In the genomic region with DNA sequence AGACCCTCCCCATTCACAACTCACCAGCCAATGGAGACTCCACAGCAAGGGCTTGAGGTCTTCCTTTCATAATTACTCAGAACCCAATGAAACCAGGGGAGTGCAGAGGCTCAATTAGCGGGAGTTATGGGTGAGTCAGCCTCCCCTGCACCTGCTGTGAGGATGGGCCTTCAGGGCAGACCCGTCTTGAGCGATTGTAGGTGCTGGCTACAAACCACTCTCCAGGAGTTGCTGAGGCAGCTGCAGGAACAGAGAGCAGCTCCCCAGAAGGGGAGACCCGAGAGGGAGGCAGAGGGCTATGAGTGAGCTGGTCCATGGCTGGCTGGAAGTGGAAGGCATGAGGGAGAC, we compare ENCODE assay signal across 18 cellular contexts. TPM values are rescaled to one million over a fixed set of nuclear protein-coding genes. Genes with fewer than 3 reads are reported as not detected.
DNase-seq lines count a peak whose midpoint lies in the region; ATAC-seq and TF ChIP-seq lines count a peak whose summit lies in the region.
"Had no signal": no experiment of that assay in that cellular context is flagged by ENCODE, and none has a peak within 500 bp of the region (broad histone marks: within the 10 kb centered on the region; RNA-seq: fewer than 3 reads in every experiment).

No MANE protein-coding gene starts in this region.

- no peak for TF ChIP-seq CTCF in KMS-11 (conservative IDR thresholded peaks at IDR 0.05; ENCODE audit: low read depth, low read length)

- H3K9me3 Mint-ChIP-seq in activated T-helper 17 cell treated with anti-CD3 and anti-CD28 coated beads, Interleukin-2, amount 50 U/mL, for 72 hours, result no peaks in the 10 kb centered on the region
- no peaks in the 10 kb centered on the region for H3K9me3 Mint-ChIP-seq in CD4-positive, alpha-beta memory T cell
- H3K9me3 Mint-ChIP-seq: CD8-positive, alpha-beta T cell; H9 had no signal

- no peaks in the 10 kb centered on the region for H3K36me3 ChIP-seq in KMS-11 (ENCODE audit: insufficient read depth)
- no peaks in the 10 kb centered on the region for H3K36me3 ChIP-seq in CD4-positive, alpha-beta memory T cell (ENCODE audit: insufficient read depth, low read length)
- H3K36me3 ChIP-seq: SJSA1, tibial artery had no signal

- peak overlapping the region; percentile 5; the same call in 1 of the 2 replicates for H3K9ac ChIP-seq in KMS-11

- no peaks in the 10 kb centered on the region for H3K79me2 ChIP-seq in KMS-11 (ENCODE audit: insufficient read depth, low read depth)

- no peak overlapping the region for H3K4me3 ChIP-seq in KMS-11 (IDR thresholded peaks at IDR 0.05; ENCODE audit: insufficient read depth, low read depth, low read length)
- H3K4me3 ChIP-seq in CD4-positive, alpha-beta memory T cell (ENCODE audit: low read length in 2 of 2), result no peak overlapping the region
- H3K4me3 ChIP-seq: SJSA1, tibial artery had no signal

- H3K27me3 ChIP-seq in KMS-11 (ENCODE audit: insufficient read depth, low read depth), result no peaks in the 10 kb centered on the region
- H3K27me3 ChIP-seq in CD4-positive, alpha-beta memory T cell (ENCODE audit: insufficient read depth, low read length), result no peaks in the 10 kb centered on the region
- H3K27me3 ChIP-seq: SJSA1 had no signal

- CTCF ChIA-PET in CD4-positive, alpha-beta memory T cell (lab: Charles Lee; ENCODE audit: partially characterized antibody), result interaction anchor here (1.3 kb wide), 1 partner anchor 10 kb away, joined by 8 read pairs; no protein-coding TSS in a partner anchor

- peak overlapping the region; percentile 50 for H3K27ac ChIP-seq in KMS-11
- H3K27ac ChIP-seq in CD4-positive, alpha-beta memory T cell (ENCODE audit: low read depth, low read length), result no peak overlapping the region
- H3K27ac ChIP-seq: SJSA1, tibial artery had no signal

- H3K4me3 Mint-ChIP-seq in activated T-helper 17 cell treated with anti-CD3 and anti-CD28 coated beads, Interleukin-2, amount 50 U/mL, for 72 hours, result no peak overlapping the region
- H3K4me3 Mint-ChIP-seq in CD4-positive, alpha-beta memory T cell, result no peak overlapping the region
- H3K4me3 Mint-ChIP-seq: CD8-positive, alpha-beta T cell; H9; naive B cell had no signal

- intact Hi-C loops in CD4-positive, alpha-beta memory T cell (cut with micrococcal nuclease), result no loop called here

- peaks cover 24% of the 10 kb centered on the region for H3K27me3 Mint-ChIP-seq in activated T-helper 17 cell treated with anti-CD3 and anti-CD28 coated beads, Interleukin-2, amount 50 U/mL, for 72 hours
- peaks cover 16 to 28% of the 10 kb centered on the region in 2 donors for H3K27me3 Mint-ChIP-seq in CD4-positive, alpha-beta memory T cell

- H3K27ac Mint-ChIP-seq in activated T-helper 17 cell treated with anti-CD3 and anti-CD28 coated beads, Interleukin-2, amount 50 U/mL, for 72 hours, result no peak overlapping the region
- H3K27ac Mint-ChIP-seq in CD4-positive, alpha-beta memory T cell, result no peak overlapping the region
- H3K27ac Mint-ChIP-seq: CD8-positive, alpha-beta T cell; naive B cell had no signal

- no peaks in the 10 kb centered on the region for H3K9me3 ChIP-seq in CD4-positive, alpha-beta memory T cell (ENCODE audit: control insufficient read depth in 1 of 2, low read length in 2 of 2)
- H3K9me3 ChIP-seq: SJSA1, tibial artery had no signal

- peak; percentile 24 for ATAC-seq in activated T-helper 17 cell treated with anti-CD3 and anti-CD28 coated beads, Interleukin-2, amount 50 U/mL, for 72 hours (replicated peaks)
- ATAC-seq in HG02763 (IDR thresholded peaks at IDR 0.05; ENCODE audit: unreplicated experiment), result no peak
- ATAC-seq: CD8-positive, alpha-beta T cell had no signal

- peak overlapping the region; percentile 33; the same call in 1 of the 2 replicates for H3K4me2 ChIP-seq in KMS-11

- H3K4me1 ChIP-seq in KMS-11 (ENCODE audit: low read depth, poor library complexity, severe bottlenecking), result peaks cover 22% of the 10 kb centered on the region
- peaks cover 13% of the 10 kb centered on the region for H3K4me1 ChIP-seq in CD4-positive, alpha-beta memory T cell (ENCODE audit: insufficient read depth, low read length)
- H3K4me1 ChIP-seq: SJSA1 had no signal

- H4K20me1 ChIP-seq in KMS-11 (ENCODE audit: insufficient read depth), result no peaks in the 10 kb centered on the region

- peak overlapping the region; percentile 7; the same call in 1 of the 2 replicates for H2AFZ ChIP-seq in KMS-11 (ENCODE audit: low read depth)

- no peaks in the 10 kb centered on the region for H3K36me3 Mint-ChIP-seq in activated T-helper 17 cell treated with anti-CD3 and anti-CD28 coated beads, Interleukin-2, amount 50 U/mL, for 72 hours (ENCODE audit: low read depth)
- no peaks in the 10 kb centered on the region for H3K36me3 Mint-ChIP-seq in CD4-positive, alpha-beta memory T cell
- H3K36me3 Mint-ChIP-seq: CD8-positive, alpha-beta T cell; naive B cell had no signal

- POLR2A ChIA-PET in CD4-positive, alpha-beta memory T cell (lab: Charles Lee; ENCODE audit: partially characterized antibody), result no interaction called here

- DNase-seq in DMS79 treated with DMSO at 0.1 percent for 48 hours (lab: John Stamatoyannopoulos, UW), result peak; percentile 1
- no peak for DNase-seq in DMS79 (lab: John Stamatoyannopoulos, UW)
- peak; percentile 50 for DNase-seq in renal cortical epithelial cell (ENCODE audit: low read depth)
- no peak for DNase-seq in amygdala (lab: John Stamatoyannopoulos, UW)
- no peak for DNase-seq in CD4-positive, alpha-beta memory T cell
- DNase-seq: activated gamma-delta T cell treated with Interleukin-2 at 50 U/mL for 16 hours; CD8-positive, alpha-beta T cell; H9; naive B cell; NCI-H2107; tibial artery had no signal

- peaks cover 14% of the 10 kb centered on the region for H3K4me1 Mint-ChIP-seq in activated T-helper 17 cell treated with anti-CD3 and anti-CD28 coated beads, Interleukin-2, amount 50 U/mL, for 72 hours
- peaks cover 17 to 26% (median 24%) of the 10 kb centered on the region in 4 donors for H3K4me1 Mint-ChIP-seq in CD4-positive, alpha-beta memory T cell

RNA-seq across cellular contexts. Expression of a gene that starts 58.5 kb away (rescaled TPM):
- total RNA-seq in activated T-helper 17 cell treated with anti-CD3 and anti-CD28 coated beads, Interleukin-2, amount 50 U/mL, for 72 hours, result not detected
- total RNA-seq in renal cortical epithelial cell, result 0.70 and 1.4 TPM in 2 replicates
- total RNA-seq in CD4-positive, alpha-beta memory T cell, result under 1 TPM in 1 of 2 experiments, not detected in 1; 0.06 TPM
- polyA plus RNA-seq in CD4-positive, alpha-beta memory T cell, result under 1 TPM in 1 of 2 donors, not detected in 1; 0.21 TPM
- total RNA-seq: activated CD8-positive, alpha-beta memory T cell treated with anti-CD3 and anti-CD28 coated beads for 36 hours; pulmonary artery endothelial cell; SJSA1 had no signal
- polyA plus RNA-seq: liver had no signal

Comparison
In these comparisons a context has a peak if more than half of its experiments do, and no peak if none do; other contexts are left out.
1. DNase-seq: peak in DMS79 treated with DMSO at 0.1 percent for 48 hours (single experiment) and renal cortical epithelial cell (single experiment); none in DMS79 (single experiment), amygdala (0 of 56) and CD4-positive, alpha-beta memory T cell (0 of 5).